Comparison of ENCODE assay signal across 38 cellular contexts in the genomic region with DNA sequence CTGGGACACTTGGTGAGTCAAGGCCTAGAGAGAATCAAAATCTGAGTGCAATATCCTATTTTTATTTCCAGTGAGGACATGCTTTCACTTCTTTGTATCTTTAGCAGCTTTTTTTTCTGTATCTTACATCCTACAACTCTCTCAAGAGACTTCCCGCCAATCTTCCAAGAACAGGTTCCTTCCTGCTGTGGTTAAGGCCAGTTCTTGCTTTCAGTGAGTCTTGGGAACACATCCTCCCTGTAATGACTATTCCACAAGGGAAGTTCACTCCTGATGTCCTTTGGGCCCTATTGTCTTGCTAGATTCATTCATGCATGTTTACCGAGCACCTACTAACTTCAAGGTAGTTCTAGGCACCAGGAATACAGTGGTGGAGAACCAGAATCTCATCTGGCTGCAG.
"Had no signal": no experiment of that assay in that cellular context is flagged by ENCODE, and none has a peak within 500 bp of the region (broad histone marks: within the 10 kb centered on the region; RNA-seq: fewer than 3 reads in every experiment).

No MANE protein-coding gene starts in this region.

- H3K4me1 Mint-ChIP-seq: activated naive CD4-positive, alpha-beta T cell treated with anti-CD3 and anti-CD28 coated beads, Interleukin-2, amount 10 ng/mL, durations not matched to agents 7 days and 5 days; activated naive CD4-positive, alpha-beta T cell treated with anti-CD3 and anti-CD28 coated beads, Interleukin-2, amount 50 U/mL, for 24 hours; activated naive CD8-positive, alpha-beta T cell treated with anti-CD3 and anti-CD28 coated beads for 36 hours; activated naive CD8-positive, alpha-beta T cell treated with anti-CD3 and anti-CD28 coated beads, Interleukin-2, amount 10 ng/mL, durations not matched to agents 7 days and 5 days; brain; central memory CD8-positive, alpha-beta T cell had no signal

- H3K36me3 Mint-ChIP-seq: activated naive CD4-positive, alpha-beta T cell treated with anti-CD3 and anti-CD28 coated beads, Interleukin-2, amount 10 ng/mL, durations not matched to agents 7 days and 5 days; activated naive CD4-positive, alpha-beta T cell treated with anti-CD3 and anti-CD28 coated beads, Interleukin-2, amount 50 U/mL, for 24 hours; activated naive CD4-positive, alpha-beta T cell treated with anti-CD3 and anti-CD28 coated beads, Interleukin-2, amount 50 U/mL, for 72 hours; activated naive CD8-positive, alpha-beta T cell; activated naive CD8-positive, alpha-beta T cell treated with anti-CD3 and anti-CD28 coated beads for 36 hours; activated naive CD8-positive, alpha-beta T cell treated with anti-CD3 and anti-CD28 coated beads, Interleukin-2, amount 10 ng/mL, durations not matched to agents 7 days and 5 days; brain had no signal

- H3K36me3 ChIP-seq: adrenal gland, ascending aorta, brain microvascular endothelial cell, breast epithelium, cardiac muscle cell had no signal

- ATAC-seq: activated naive CD4-positive, alpha-beta T cell treated with anti-CD3 and anti-CD28 coated beads, Interleukin-2, amount 50 U/mL, for 72 hours; activated naive CD8-positive, alpha-beta T cell treated with anti-CD3 and anti-CD28 coated beads, Interleukin-2, amount 50 U/mL, for 24 hours; activated T-cell treated with anti-CD3 and anti-CD28 coated beads, Interleukin-2, amount 50 U/mL, for 4 hours; activated T-cell treated with anti-CD3 and anti-CD28 coated beads, Interleukin-2, amount 50 U/mL, for 72 hours; activated T-helper 17 cell treated with anti-CD3 and anti-CD28 coated beads, Interleukin-2, amount 50 U/mL, for 72 hours; body of pancreas had no signal

- H3K27me3 ChIP-seq: adrenal gland, ascending aorta, body of pancreas, brain microvascular endothelial cell, breast epithelium, cardiac muscle cell had no signal

- H3K9me3 ChIP-seq: adrenal gland, ascending aorta, body of pancreas, breast epithelium had no signal

- H3K27ac ChIP-seq: adrenal gland, ascending aorta, body of pancreas, brain microvascular endothelial cell, breast epithelium, cardiac muscle cell had no signal

- H3K4me1 ChIP-seq: adrenal gland, ascending aorta, body of pancreas, breast epithelium had no signal

- DNase-seq: activated effector memory CD4-positive, alpha-beta T cell treated with anti-CD3 and anti-CD28 coated beads, Interleukin-2, amount 50 U/mL, for 16 hours; activated effector memory CD4-positive, alpha-beta T cell treated with Interleukin-2 at 50 U/mL for 16 hours; activated gamma-delta T cell; activated gamma-delta T cell treated with Interleukin-2 at 50 U/mL for 16 hours; activated naive CD4-positive, alpha-beta T cell; activated naive CD4-positive, alpha-beta T cell treated with anti-CD3 and anti-CD28 coated beads for 36 hours; activated naive CD4-positive, alpha-beta T cell treated with anti-CD3 and anti-CD28 coated beads, Interleukin-2, amount 10 ng/mL, durations not matched to agents 7 days and 5 days; activated naive CD4-positive, alpha-beta T cell treated with anti-CD3 and anti-CD28 coated beads, Interleukin-2, amount 50 U/mL, for 16 hours; activated naive CD4-positive, alpha-beta T cell treated with Interleukin-2 at 50 U/mL for 16 hours; activated naive CD8-positive, alpha-beta T cell treated with anti-CD3 and anti-CD28 coated beads for 36 hours; activated naive CD8-positive, alpha-beta T cell treated with anti-CD3 and anti-CD28 coated beads, Interleukin-2, amount 10 ng/mL, durations not matched to agents 7 days and 5 days; activated naive CD8-positive, alpha-beta T cell treated with anti-CD3 and anti-CD28 coated beads, Interleukin-2, amount 50 U/mL, for 24 hours; activated T-cell treated with anti-CD3 and anti-CD28 coated beads, Interleukin-2, amount 50 U/mL, for 1 hour; activated T-cell treated with anti-CD3 and anti-CD28 coated beads, Interleukin-2, amount 50 U/mL, for 24 hours; activated T-cell treated with anti-CD3 and anti-CD28 coated beads, Interleukin-2, amount 50 U/mL, for 4 hours; activated T-cell treated with anti-CD3 and anti-CD28 coated beads, Interleukin-2, amount 50 U/mL, for 48 hours; activated T-cell treated with anti-CD3 and anti-CD28 coated beads, Interleukin-2, amount 50 U/mL, for 72 hours; adrenal gland; amniotic stem cell; amygdala; anterior cingulate cortex; aorta; body of pancreas; brain microvascular endothelial cell; caudate nucleus; central memory CD4-positive, alpha-beta T cell; cerebellar nuclear complex had no signal

- H3K9me3 Mint-ChIP-seq: activated naive CD4-positive, alpha-beta T cell treated with anti-CD3 and anti-CD28 coated beads for 36 hours; activated naive CD4-positive, alpha-beta T cell treated with anti-CD3 and anti-CD28 coated beads, Interleukin-2, amount 10 ng/mL, durations not matched to agents 7 days and 5 days; activated naive CD4-positive, alpha-beta T cell treated with anti-CD3 and anti-CD28 coated beads, Interleukin-2, amount 50 U/mL, for 24 hours; activated naive CD4-positive, alpha-beta T cell treated with anti-CD3 and anti-CD28 coated beads, Interleukin-2, amount 50 U/mL, for 72 hours; activated naive CD8-positive, alpha-beta T cell treated with anti-CD3 and anti-CD28 coated beads for 36 hours; activated naive CD8-positive, alpha-beta T cell treated with anti-CD3 and anti-CD28 coated beads, Interleukin-2, amount 10 ng/mL, durations not matched to agents 7 days and 5 days; activated naive CD8-positive, alpha-beta T cell treated with anti-CD3 and anti-CD28 coated beads, Interleukin-2, amount 50 U/mL, for 24 hours; activated T-cell treated with anti-CD3 and anti-CD28 coated beads, Interleukin-2, amount 50 U/mL, for 24 hours; activated T-cell treated with anti-CD3 and anti-CD28 coated beads, Interleukin-2, amount 50 U/mL, for 4 hours; activated T-cell treated with anti-CD3 and anti-CD28 coated beads, Interleukin-2, amount 50 U/mL, for 72 hours; activated T-helper 1 cell treated with anti-CD3 and anti-CD28 coated beads, Interleukin-12 subunit alpha, Interleukin-12 subunit beta, Interleukin-2, Interleukin-4 antibody, amounts not matched to agents 30 ng/mL and 10 ng/mL and 1 ng/mL, durations not matched to agents 14 hours and 24 hours and 36 hours; activated T-helper 2 cell treated with anti-CD3 and anti-CD28 coated beads, Interferon-gamma antibody, Interleukin-2, Interleukin-4, amounts not matched to agents 10 μg/mL and 5 μg/mL and 100 μg/mL, durations not matched to agents 14 hours and 24 hours and 36 hours; central memory CD8-positive, alpha-beta T cell had no signal

- H3K4me3 Mint-ChIP-seq: activated naive CD4-positive, alpha-beta T cell treated with anti-CD3 and anti-CD28 coated beads for 36 hours; activated naive CD4-positive, alpha-beta T cell treated with anti-CD3 and anti-CD28 coated beads, Interleukin-2, amount 10 ng/mL, durations not matched to agents 7 days and 5 days; activated naive CD4-positive, alpha-beta T cell treated with anti-CD3 and anti-CD28 coated beads, Interleukin-2, amount 50 U/mL, for 24 hours; activated naive CD8-positive, alpha-beta T cell; activated naive CD8-positive, alpha-beta T cell treated with anti-CD3 and anti-CD28 coated beads for 36 hours; activated naive CD8-positive, alpha-beta T cell treated with anti-CD3 and anti-CD28 coated beads, Interleukin-2, amount 10 ng/mL, durations not matched to agents 7 days and 5 days; activated naive CD8-positive, alpha-beta T cell treated with anti-CD3 and anti-CD28 coated beads, Interleukin-2, amount 50 U/mL, for 24 hours; activated T-cell treated with anti-CD3 and anti-CD28 coated beads, Interleukin-2, amount 50 U/mL, for 24 hours; activated T-cell treated with anti-CD3 and anti-CD28 coated beads, Interleukin-2, amount 50 U/mL, for 4 hours; activated T-cell treated with anti-CD3 and anti-CD28 coated beads, Interleukin-2, amount 50 U/mL, for 72 hours; activated T-helper 1 cell treated with anti-CD3 and anti-CD28 coated beads, Interleukin-12 subunit alpha, Interleukin-12 subunit beta, Interleukin-2, Interleukin-4 antibody, amounts not matched to agents 30 ng/mL and 10 ng/mL and 1 ng/mL, durations not matched to agents 14 hours and 24 hours and 36 hours; activated T-helper 17 cell treated with anti-CD3 and anti-CD28 coated beads, Interleukin-2, amount 50 U/mL, for 72 hours; brain; central memory CD8-positive, alpha-beta T cell had no signal

- H3K27me3 Mint-ChIP-seq: activated naive CD4-positive, alpha-beta T cell treated with anti-CD3 and anti-CD28 coated beads, Interleukin-2, amount 10 ng/mL, durations not matched to agents 7 days and 5 days; activated naive CD8-positive, alpha-beta T cell treated with anti-CD3 and anti-CD28 coated beads, Interleukin-2, amount 10 ng/mL, durations not matched to agents 7 days and 5 days had no signal

- H3K4me3 ChIP-seq: adrenal gland, ascending aorta, body of pancreas, breast epithelium, cardiac muscle cell had no signal

- H3K27ac Mint-ChIP-seq: activated naive CD4-positive, alpha-beta T cell treated with anti-CD3 and anti-CD28 coated beads for 36 hours; activated naive CD4-positive, alpha-beta T cell treated with anti-CD3 and anti-CD28 coated beads, Interleukin-2, amount 10 ng/mL, durations not matched to agents 7 days and 5 days; activated naive CD4-positive, alpha-beta T cell treated with anti-CD3 and anti-CD28 coated beads, Interleukin-2, amount 50 U/mL, for 24 hours; activated naive CD4-positive, alpha-beta T cell treated with anti-CD3 and anti-CD28 coated beads, Interleukin-2, amount 50 U/mL, for 72 hours; activated naive CD8-positive, alpha-beta T cell; activated naive CD8-positive, alpha-beta T cell treated with anti-CD3 and anti-CD28 coated beads for 36 hours; activated naive CD8-positive, alpha-beta T cell treated with anti-CD3 and anti-CD28 coated beads, Interleukin-2, amount 10 ng/mL, durations not matched to agents 7 days and 5 days; activated naive CD8-positive, alpha-beta T cell treated with anti-CD3 and anti-CD28 coated beads, Interleukin-2, amount 50 U/mL, for 24 hours; activated T-cell treated with anti-CD3 and anti-CD28 coated beads, Interleukin-2, amount 50 U/mL, for 24 hours; activated T-cell treated with anti-CD3 and anti-CD28 coated beads, Interleukin-2, amount 50 U/mL, for 72 hours; activated T-helper 1 cell treated with anti-CD3 and anti-CD28 coated beads, Interleukin-12 subunit alpha, Interleukin-12 subunit beta, Interleukin-2, Interleukin-4 antibody, amounts not matched to agents 30 ng/mL and 10 ng/mL and 1 ng/mL, durations not matched to agents 14 hours and 24 hours and 36 hours; activated T-helper 17 cell treated with anti-CD3 and anti-CD28 coated beads, Interleukin-2, amount 50 U/mL, for 72 hours; activated T-helper 2 cell treated with anti-CD3 and anti-CD28 coated beads, Interferon-gamma antibody, Interleukin-2, Interleukin-4, amounts not matched to agents 10 μg/mL and 5 μg/mL and 100 μg/mL, durations not matched to agents 14 hours and 24 hours and 36 hours; brain had no signal
